ENCODE assay signal across 2 cellular contexts in the genomic region with DNA sequence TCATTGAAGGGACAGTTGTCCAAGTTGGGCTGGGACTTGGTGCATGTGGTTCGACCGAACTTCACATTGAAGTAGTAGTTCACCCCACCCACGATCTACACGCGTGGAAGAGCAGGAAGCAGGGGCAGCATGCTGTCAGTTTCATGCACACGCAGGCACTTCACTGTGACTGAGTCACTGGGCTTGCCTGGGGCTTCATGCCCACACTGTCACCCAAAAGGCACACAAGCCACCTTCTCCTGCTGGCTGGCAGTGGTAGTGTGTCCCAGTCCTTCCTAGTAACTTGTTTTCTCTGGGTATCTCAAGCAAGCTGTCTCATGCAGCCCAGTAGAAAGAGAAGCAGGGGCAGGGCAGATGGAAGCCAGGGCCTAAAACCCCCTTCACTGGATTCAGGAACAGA.
TF ChIP-seq lines count a peak whose summit lies in the region.

No MANE protein-coding gene starts in this region.

TF ChIP-seq in IMR-90, 13 proteins besides CTCF, POLR2A, EP300 and RAD21 (continued from another document):
- no peak for TF ChIP-seq FOS (IDR thresholded peaks at IDR 0.05; ENCODE audit: low read depth, low read length)
- TF ChIP-seq SMC3 (IDR thresholded peaks at IDR 0.05; ENCODE audit: low read depth, low read length) = no peak
- TF ChIP-seq BHLHE40 (IDR thresholded peaks at IDR 0.05; ENCODE audit: low read depth, low read length) = no peak
- no peak for TF ChIP-seq MAFK (IDR thresholded peaks at IDR 0.05; ENCODE audit: low read depth, low read length)
- TF ChIP-seq, protein P1, sequence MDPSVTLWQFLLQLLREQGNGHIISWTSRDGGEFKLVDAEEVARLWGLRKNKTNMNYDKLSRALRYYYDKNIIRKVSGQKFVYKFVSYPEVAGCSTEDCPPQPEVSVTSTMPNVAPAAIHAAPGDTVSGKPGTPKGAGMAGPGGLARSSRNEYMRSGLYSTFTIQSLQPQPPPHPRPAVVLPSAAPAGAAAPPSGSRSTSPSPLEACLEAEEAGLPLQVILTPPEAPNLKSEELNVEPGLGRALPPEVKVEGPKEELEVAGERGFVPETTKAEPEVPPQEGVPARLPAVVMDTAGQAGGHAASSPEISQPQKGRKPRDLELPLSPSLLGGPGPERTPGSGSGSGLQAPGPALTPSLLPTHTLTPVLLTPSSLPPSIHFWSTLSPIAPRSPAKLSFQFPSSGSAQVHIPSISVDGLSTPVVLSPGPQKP (IDR thresholded peaks at IDR 0.05; ENCODE audit: borderline replicate concordance, low read depth, low read length) = no peak
- TF ChIP-seq NFE2L2 (IDR thresholded peaks at IDR 0.05; ENCODE audit: low read depth, low read length) = no peak
- TF ChIP-seq MXI1 (IDR thresholded peaks at IDR 0.05; ENCODE audit: borderline replicate concordance, low read depth, low read length) = no peak

TF ChIP-seq in WTC11, 78 proteins besides CTCF, POLR2A, EP300 and RAD21 (continued from another document):
- TF ChIP-seq, protein P2, sequence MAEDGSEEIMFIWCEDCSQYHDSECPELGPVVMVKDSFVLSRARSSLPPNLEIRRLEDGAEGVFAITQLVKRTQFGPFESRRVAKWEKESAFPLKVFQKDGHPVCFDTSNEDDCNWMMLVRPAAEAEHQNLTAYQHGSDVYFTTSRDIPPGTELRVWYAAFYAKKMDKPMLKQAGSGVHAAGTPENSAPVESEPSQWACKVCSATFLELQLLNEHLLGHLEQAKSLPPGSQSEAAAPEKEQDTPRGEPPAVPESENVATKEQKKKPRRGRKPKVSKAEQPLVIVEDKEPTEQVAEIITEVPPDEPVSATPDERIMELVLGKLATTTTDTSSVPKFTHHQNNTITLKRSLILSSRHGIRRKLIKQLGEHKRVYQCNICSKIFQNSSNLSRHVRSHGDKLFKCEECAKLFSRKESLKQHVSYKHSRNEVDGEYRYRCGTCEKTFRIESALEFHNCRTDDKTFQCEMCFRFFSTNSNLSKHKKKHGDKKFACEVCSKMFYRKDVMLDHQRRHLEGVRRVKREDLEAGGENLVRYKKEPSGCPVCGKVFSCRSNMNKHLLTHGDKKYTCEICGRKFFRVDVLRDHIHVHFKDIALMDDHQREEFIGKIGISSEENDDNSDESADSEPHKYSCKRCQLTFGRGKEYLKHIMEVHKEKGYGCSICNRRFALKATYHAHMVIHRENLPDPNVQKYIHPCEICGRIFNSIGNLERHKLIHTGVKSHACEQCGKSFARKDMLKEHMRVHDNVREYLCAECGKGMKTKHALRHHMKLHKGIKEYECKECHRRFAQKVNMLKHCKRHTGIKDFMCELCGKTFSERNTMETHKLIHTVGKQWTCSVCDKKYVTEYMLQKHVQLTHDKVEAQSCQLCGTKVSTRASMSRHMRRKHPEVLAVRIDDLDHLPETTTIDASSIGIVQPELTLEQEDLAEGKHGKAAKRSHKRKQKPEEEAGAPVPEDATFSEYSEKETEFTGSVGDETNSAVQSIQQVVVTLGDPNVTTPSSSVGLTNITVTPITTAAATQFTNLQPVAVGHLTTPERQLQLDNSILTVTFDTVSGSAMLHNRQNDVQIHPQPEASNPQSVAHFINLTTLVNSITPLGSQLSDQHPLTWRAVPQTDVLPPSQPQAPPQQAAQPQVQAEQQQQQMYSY (CRISPR knock-in tag; IDR thresholded peaks at IDR 0.05) = no peak
- TF ChIP-seq ZNF138 (CRISPR knock-in tag; conservative IDR thresholded peaks at IDR 0.05) = no peak
- TF ChIP-seq GTF2I (CRISPR knock-in tag; conservative IDR thresholded peaks at IDR 0.05) = no peak
- no peak for TF ChIP-seq ZNF671 (CRISPR knock-in tag; IDR thresholded peaks at IDR 0.05)
- no peak for TF ChIP-seq GRHL2 (CRISPR knock-in tag; IDR thresholded peaks at IDR 0.05; ENCODE audit: insufficient replicate concordance, severe bottlenecking)
- TF ChIP-seq, protein P3, sequence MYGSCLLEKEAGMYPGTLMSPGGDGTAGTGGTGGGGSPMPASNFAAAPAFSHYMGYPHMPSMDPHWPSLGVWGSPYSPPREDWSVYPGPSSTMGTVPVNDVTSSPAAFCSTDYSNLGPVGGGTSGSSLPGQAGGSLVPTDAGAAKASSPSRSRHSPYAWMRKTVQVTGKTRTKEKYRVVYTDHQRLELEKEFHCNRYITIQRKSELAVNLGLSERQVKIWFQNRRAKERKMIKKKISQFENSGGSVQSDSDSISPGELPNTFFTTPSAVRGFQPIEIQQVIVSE (CRISPR knock-in tag; IDR thresholded peaks at IDR 0.05; ENCODE audit: borderline replicate concordance) = no peak
- TF ChIP-seq, protein P4, sequence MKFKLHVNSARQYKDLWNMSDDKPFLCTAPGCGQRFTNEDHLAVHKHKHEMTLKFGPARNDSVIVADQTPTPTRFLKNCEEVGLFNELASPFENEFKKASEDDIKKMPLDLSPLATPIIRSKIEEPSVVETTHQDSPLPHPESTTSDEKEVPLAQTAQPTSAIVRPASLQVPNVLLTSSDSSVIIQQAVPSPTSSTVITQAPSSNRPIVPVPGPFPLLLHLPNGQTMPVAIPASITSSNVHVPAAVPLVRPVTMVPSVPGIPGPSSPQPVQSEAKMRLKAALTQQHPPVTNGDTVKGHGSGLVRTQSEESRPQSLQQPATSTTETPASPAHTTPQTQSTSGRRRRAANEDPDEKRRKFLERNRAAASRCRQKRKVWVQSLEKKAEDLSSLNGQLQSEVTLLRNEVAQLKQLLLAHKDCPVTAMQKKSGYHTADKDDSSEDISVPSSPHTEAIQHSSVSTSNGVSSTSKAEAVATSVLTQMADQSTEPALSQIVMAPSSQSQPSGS (CRISPR knock-in tag; IDR thresholded peaks at IDR 0.05; ENCODE audit: borderline replicate concordance, low read depth) = no peak
- no peak for TF ChIP-seq CBFB (CRISPR knock-in tag; IDR thresholded peaks at IDR 0.05; ENCODE audit: low read depth)
- TF ChIP-seq, protein P5, sequence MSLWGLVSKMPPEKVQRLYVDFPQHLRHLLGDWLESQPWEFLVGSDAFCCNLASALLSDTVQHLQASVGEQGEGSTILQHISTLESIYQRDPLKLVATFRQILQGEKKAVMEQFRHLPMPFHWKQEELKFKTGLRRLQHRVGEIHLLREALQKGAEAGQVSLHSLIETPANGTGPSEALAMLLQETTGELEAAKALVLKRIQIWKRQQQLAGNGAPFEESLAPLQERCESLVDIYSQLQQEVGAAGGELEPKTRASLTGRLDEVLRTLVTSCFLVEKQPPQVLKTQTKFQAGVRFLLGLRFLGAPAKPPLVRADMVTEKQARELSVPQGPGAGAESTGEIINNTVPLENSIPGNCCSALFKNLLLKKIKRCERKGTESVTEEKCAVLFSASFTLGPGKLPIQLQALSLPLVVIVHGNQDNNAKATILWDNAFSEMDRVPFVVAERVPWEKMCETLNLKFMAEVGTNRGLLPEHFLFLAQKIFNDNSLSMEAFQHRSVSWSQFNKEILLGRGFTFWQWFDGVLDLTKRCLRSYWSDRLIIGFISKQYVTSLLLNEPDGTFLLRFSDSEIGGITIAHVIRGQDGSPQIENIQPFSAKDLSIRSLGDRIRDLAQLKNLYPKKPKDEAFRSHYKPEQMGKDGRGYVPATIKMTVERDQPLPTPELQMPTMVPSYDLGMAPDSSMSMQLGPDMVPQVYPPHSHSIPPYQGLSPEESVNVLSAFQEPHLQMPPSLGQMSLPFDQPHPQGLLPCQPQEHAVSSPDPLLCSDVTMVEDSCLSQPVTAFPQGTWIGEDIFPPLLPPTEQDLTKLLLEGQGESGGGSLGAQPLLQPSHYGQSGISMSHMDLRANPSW (CRISPR knock-in tag; conservative IDR thresholded peaks at IDR 0.05; ENCODE audit: low read depth) = no peak
- no peak for TF ChIP-seq RORB (CRISPR knock-in tag; IDR thresholded peaks at IDR 0.05)
- TF ChIP-seq FOXK1 (CRISPR knock-in tag; IDR thresholded peaks at IDR 0.05) = no peak
- no peak for TF ChIP-seq TEAD1 (CRISPR knock-in tag; IDR thresholded peaks at IDR 0.05)
- TF ChIP-seq HMGA2 (CRISPR knock-in tag; IDR thresholded peaks at IDR 0.05) = no peak
- TF ChIP-seq ZNF263 (CRISPR knock-in tag; IDR thresholded peaks at IDR 0.05; ENCODE audit: low read depth) = no peak
- TF ChIP-seq, protein P6, sequence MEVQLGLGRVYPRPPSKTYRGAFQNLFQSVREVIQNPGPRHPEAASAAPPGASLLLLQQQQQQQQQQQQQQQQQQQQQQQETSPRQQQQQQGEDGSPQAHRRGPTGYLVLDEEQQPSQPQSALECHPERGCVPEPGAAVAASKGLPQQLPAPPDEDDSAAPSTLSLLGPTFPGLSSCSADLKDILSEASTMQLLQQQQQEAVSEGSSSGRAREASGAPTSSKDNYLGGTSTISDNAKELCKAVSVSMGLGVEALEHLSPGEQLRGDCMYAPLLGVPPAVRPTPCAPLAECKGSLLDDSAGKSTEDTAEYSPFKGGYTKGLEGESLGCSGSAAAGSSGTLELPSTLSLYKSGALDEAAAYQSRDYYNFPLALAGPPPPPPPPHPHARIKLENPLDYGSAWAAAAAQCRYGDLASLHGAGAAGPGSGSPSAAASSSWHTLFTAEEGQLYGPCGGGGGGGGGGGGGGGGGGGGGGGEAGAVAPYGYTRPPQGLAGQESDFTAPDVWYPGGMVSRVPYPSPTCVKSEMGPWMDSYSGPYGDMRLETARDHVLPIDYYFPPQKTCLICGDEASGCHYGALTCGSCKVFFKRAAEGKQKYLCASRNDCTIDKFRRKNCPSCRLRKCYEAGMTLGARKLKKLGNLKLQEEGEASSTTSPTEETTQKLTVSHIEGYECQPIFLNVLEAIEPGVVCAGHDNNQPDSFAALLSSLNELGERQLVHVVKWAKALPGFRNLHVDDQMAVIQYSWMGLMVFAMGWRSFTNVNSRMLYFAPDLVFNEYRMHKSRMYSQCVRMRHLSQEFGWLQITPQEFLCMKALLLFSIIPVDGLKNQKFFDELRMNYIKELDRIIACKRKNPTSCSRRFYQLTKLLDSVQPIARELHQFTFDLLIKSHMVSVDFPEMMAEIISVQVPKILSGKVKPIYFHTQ (CRISPR knock-in tag; IDR thresholded peaks at IDR 0.05) = no peak
- TF ChIP-seq, protein P7, sequence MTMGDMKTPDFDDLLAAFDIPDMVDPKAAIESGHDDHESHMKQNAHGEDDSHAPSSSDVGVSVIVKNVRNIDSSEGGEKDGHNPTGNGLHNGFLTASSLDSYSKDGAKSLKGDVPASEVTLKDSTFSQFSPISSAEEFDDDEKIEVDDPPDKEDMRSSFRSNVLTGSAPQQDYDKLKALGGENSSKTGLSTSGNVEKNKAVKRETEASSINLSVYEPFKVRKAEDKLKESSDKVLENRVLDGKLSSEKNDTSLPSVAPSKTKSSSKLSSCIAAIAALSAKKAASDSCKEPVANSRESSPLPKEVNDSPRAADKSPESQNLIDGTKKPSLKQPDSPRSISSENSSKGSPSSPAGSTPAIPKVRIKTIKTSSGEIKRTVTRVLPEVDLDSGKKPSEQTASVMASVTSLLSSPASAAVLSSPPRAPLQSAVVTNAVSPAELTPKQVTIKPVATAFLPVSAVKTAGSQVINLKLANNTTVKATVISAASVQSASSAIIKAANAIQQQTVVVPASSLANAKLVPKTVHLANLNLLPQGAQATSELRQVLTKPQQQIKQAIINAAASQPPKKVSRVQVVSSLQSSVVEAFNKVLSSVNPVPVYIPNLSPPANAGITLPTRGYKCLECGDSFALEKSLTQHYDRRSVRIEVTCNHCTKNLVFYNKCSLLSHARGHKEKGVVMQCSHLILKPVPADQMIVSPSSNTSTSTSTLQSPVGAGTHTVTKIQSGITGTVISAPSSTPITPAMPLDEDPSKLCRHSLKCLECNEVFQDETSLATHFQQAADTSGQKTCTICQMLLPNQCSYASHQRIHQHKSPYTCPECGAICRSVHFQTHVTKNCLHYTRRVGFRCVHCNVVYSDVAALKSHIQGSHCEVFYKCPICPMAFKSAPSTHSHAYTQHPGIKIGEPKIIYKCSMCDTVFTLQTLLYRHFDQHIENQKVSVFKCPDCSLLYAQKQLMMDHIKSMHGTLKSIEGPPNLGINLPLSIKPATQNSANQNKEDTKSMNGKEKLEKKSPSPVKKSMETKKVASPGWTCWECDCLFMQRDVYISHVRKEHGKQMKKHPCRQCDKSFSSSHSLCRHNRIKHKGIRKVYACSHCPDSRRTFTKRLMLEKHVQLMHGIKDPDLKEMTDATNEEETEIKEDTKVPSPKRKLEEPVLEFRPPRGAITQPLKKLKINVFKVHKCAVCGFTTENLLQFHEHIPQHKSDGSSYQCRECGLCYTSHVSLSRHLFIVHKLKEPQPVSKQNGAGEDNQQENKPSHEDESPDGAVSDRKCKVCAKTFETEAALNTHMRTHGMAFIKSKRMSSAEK (CRISPR knock-in tag; IDR thresholded peaks at IDR 0.05; ENCODE audit: borderline replicate concordance) = no peak
- TF ChIP-seq NR2C2 (CRISPR knock-in tag; IDR thresholded peaks at IDR 0.05) = no peak
- TF ChIP-seq FOXP1 (CRISPR knock-in tag; IDR thresholded peaks at IDR 0.05; ENCODE audit: borderline replicate concordance) = no peak
